1 cellular context compared by ENCODE assay signal in the genomic region with DNA sequence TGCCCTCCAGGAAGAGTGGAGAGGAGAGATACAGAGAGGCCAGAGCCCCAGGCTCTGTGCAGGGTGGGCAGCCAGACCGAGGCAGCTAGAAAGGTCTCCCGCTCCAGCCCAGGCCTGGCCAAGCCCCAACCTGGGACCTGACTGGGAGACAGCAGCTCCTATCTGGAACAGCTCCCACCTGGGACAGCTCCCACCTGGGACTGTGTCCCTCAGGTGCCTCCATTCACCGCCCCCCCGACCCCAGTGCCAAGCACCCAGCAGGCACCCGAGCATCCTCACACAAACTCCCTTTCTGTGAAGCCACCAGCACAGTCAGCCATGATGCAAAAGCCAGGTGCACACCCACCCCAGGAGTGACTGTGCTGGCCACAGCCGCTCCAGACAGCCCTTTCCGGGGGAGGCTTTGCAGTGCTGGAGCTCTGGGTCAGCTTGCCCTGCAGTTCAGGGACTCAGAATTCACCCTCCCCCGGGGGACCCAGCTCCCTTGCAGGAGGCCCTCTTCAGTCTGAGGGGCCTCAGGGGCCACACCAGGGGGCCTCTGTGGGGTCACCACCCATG.
TF ChIP-seq lines count a peak whose summit lies in the region.

No MANE protein-coding gene starts in this region.

TF ChIP-seq in K562, 482 proteins besides CTCF, POLR2A, EP300 and RAD21:
- no peak for TF ChIP-seq DMBX1 (CRISPR knock-in tag; IDR thresholded peaks at IDR 0.05; ENCODE audit: borderline replicate concordance)
- peak in 2 of 3 experiments; percentile 18 to 51 for TF ChIP-seq YY1 (IDR thresholded peaks at IDR 0.05; ENCODE audit: borderline replicate concordance in 1 of 3, control insufficient read depth in 1 of 3, extremely low read depth in 1 of 3, insufficient read depth in 3 of 3, insufficient read length in 1 of 3, insufficient replicate concordance in 2 of 3, low read depth in 1 of 3, low read length in 2 of 3)
